1 cellular context compared by ENCODE assay signal in genomic region chr19:45762870-45763631, GRCh38.
TF ChIP-seq lines count a peak whose summit lies in the region.

No MANE protein-coding gene starts in this region.

TF ChIP-seq in H1, 55 proteins besides CTCF, POLR2A, EP300 and RAD21:
- TF ChIP-seq KDM1A (IDR thresholded peaks at IDR 0.05; ENCODE audit: borderline replicate concordance, low read length) (no peak), RBBP5 (IDR thresholded peaks at IDR 0.05; ENCODE audit: borderline replicate concordance, low read depth, low read length) (no peak), BACH1 (IDR thresholded peaks at IDR 0.05; ENCODE audit: low read length) (no peak), EZH2 (IDR thresholded peaks at IDR 0.05; ENCODE audit: low read depth, low read length, severe bottlenecking) (no peak), CBX5 (IDR thresholded peaks at IDR 0.05; ENCODE audit: low read depth, low read length) (no peak), SP1 (IDR thresholded peaks at IDR 0.05; ENCODE audit: low read depth, low read length) (no peak), EGR1 (IDR thresholded peaks at IDR 0.05; ENCODE audit: borderline replicate concordance, low read depth, low read length) (no peak), GABPA (IDR thresholded peaks at IDR 0.05; ENCODE audit: borderline replicate concordance, insufficient read depth, low read length) (no peak), CHD7 (IDR thresholded peaks at IDR 0.05; ENCODE audit: insufficient replicate concordance, low read length) (no peak), SP4 (IDR thresholded peaks at IDR 0.05; ENCODE audit: low read length) (no peak)
